ENCODE assay signal across 10 cellular contexts in the genomic region with DNA sequence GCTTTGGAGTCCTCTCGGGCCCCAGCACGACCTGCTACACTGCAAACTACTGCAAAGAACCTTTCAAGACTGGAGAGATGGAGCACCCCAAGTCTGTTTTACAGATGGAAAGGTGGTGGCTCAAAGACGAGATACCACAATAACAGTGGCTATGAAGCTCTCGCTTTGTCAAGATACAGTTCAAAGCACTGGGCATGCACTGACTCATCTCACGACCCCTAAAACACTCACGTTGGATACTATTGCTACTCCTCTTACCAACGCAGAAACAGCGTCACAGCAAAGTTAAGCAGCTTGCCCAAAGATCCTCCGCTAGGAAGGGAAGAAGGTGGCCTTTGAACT. TPM values are rescaled to one million over a fixed set of nuclear protein-coding genes. Genes with fewer than 3 reads are reported as not detected.
DNase-seq lines count a peak whose midpoint lies in the region; ATAC-seq and TF ChIP-seq lines count a peak whose summit lies in the region.
"Had no signal": no experiment of that assay in that cellular context is flagged by ENCODE, and none has a peak within 500 bp of the region (broad histone marks: within the 10 kb centered on the region; RNA-seq: fewer than 3 reads in every experiment).

No MANE protein-coding gene starts in this region.

- no peak for DNase-seq in activated CD4-positive, CD25-positive, alpha-beta regulatory T cell treated with anti-CD3 and anti-CD28 coated beads, Interleukin-2, amount 50 U/mL, for 72 hours
- DNase-seq in Panc1 (ENCODE audit: low read depth, low spot score) (no peak), epithelial cell of proximal tubule (ENCODE audit: low read depth) (no peak), dedifferentiated amniotic fluid mesenchymal stem cell (ENCODE audit: extremely low spot score) (no peak), NCI-H1436 treated with DMSO at 0.1 percent for 48 hours (lab: John Stamatoyannopoulos, UW) (no peak), T1000 (lab: John Stamatoyannopoulos, UW) (no peak)
- DNase-seq in stimulated activated effector memory CD8-positive, alpha-beta T cell treated with anti-CD3 and anti-CD28 coated beads, Interleukin-12 subunit alpha, Interleukin-12 subunit beta, amount 100 ng/mL, for 72 hours (ENCODE audit: low spot score in 2 of 2): peak in 1 of 2 donors; percentile 57
- DNase-seq: HCEC 1CT, MG63 had no signal

- H3K27ac Mint-ChIP-seq in stimulated activated effector memory CD8-positive, alpha-beta T cell treated with anti-CD3 and anti-CD28 coated beads, Interleukin-12 subunit alpha, Interleukin-12 subunit beta, amount 100 ng/mL, for 72 hours: peak overlapping the region; percentile 84

- H3K4me3 Mint-ChIP-seq in stimulated activated effector memory CD8-positive, alpha-beta T cell treated with anti-CD3 and anti-CD28 coated beads, Interleukin-12 subunit alpha, Interleukin-12 subunit beta, amount 100 ng/mL, for 72 hours: peak overlapping the region; percentile 92

- intact Hi-C loops in Panc1 (cut with micrococcal nuclease; ENCODE audit: unreplicated experiment): no loop called here

- H3K36me3 Mint-ChIP-seq in stimulated activated effector memory CD8-positive, alpha-beta T cell treated with anti-CD3 and anti-CD28 coated beads, Interleukin-12 subunit alpha, Interleukin-12 subunit beta, amount 100 ng/mL, for 72 hours: no peaks in the 10 kb centered on the region

- no peaks in the 10 kb centered on the region for H3K36me3 ChIP-seq in Panc1 (ENCODE audit: control insufficient read depth, insufficient read depth, low read length)
- H3K36me3 ChIP-seq: MG63 had no signal

- H3K27ac ChIP-seq in Panc1 (ENCODE audit: low read length): no peak overlapping the region

- peaks cover 6% of the 10 kb centered on the region; the same call in 1 of the 2 replicates for H3K4me1 ChIP-seq in Panc1 (ENCODE audit: control insufficient read depth, insufficient read depth, low read length)

- H3K4me3 ChIP-seq in Panc1 (ENCODE audit: low read depth in 2 of 2, low read length in 2 of 2): peak overlapping the region; percentile 31 to 51
- peak overlapping the region; percentile 29 for H3K4me3 ChIP-seq in epithelial cell of proximal tubule (ENCODE audit: low read depth, low read length)
- H3K4me3 ChIP-seq: MG63 had no signal

- peaks cover 16% of the 10 kb centered on the region for H3K27me3 ChIP-seq in Panc1 (ENCODE audit: control insufficient read depth, insufficient read depth, low read length)

- no peaks in the 10 kb centered on the region for H3K9me3 Mint-ChIP-seq in stimulated activated effector memory CD8-positive, alpha-beta T cell treated with anti-CD3 and anti-CD28 coated beads, Interleukin-12 subunit alpha, Interleukin-12 subunit beta, amount 100 ng/mL, for 72 hours

- BruUV-seq in Panc1 (replicated peaks; lab: Mats Ljungman, UMichigan): no TSS peak

- peak; percentile 33 to 47 for ATAC-seq in activated CD4-positive, CD25-positive, alpha-beta regulatory T cell treated with anti-CD3 and anti-CD28 coated beads, Interleukin-2, amount 50 U/mL, for 24 hours
- ATAC-seq in Panc1: no peak
- peak; percentile 86 for ATAC-seq in stimulated activated effector memory CD8-positive, alpha-beta T cell treated with anti-CD3 and anti-CD28 coated beads, Interleukin-12 subunit alpha, Interleukin-12 subunit beta, amount 100 ng/mL, for 72 hours

- CTCF ChIA-PET in Panc1 (lab: Charles Lee): interaction anchor here (0.6 to 1.5 kb wide), 3 partner anchors 15 to 27 kb away, joined by 3 to 7 read pairs (median 4); partner anchors contain the start of gene TTYH1

- no peaks in the 10 kb centered on the region for H3K9me3 ChIP-seq in Panc1 (ENCODE audit: control insufficient read depth, insufficient read depth, low read depth, low read length)
- H3K9me3 ChIP-seq: MG63 had no signal

- POLR2A ChIA-PET in Panc1 (lab: Charles Lee): no interaction called here

- peaks cover 34% of the 10 kb centered on the region for H3K4me1 Mint-ChIP-seq in stimulated activated effector memory CD8-positive, alpha-beta T cell treated with anti-CD3 and anti-CD28 coated beads, Interleukin-12 subunit alpha, Interleukin-12 subunit beta, amount 100 ng/mL, for 72 hours

- in situ Hi-C loops in Panc1 (cut with HindIII; ENCODE audit: low pct_unique_long_range_greater_than_20kb, low sequenced_read_pairs): no loop called here

- TF ChIP-seq CTCF in Panc1 (IDR thresholded peaks at IDR 0.05) (no peak), epithelial cell of proximal tubule (conservative IDR thresholded peaks at IDR 0.05; ENCODE audit: low read depth, low read length) (no peak)

RNA-seq across cellular contexts. Expression of gene LAIR1, which starts 24.0 kb away (rescaled TPM):
- total RNA-seq in Panc1 (2021; ENCODE audit: unreplicated experiment) (0.05 TPM), epithelial cell of proximal tubule (not detected in 2 replicates)
- polyA plus RNA-seq in Panc1 (2012; ENCODE audit: insufficient read length): not detected

RNA-seq across cellular contexts. Expression of gene TTYH1, which starts 26.5 kb away (rescaled TPM):
- total RNA-seq in Panc1 (2021; ENCODE audit: unreplicated experiment) (0.62 TPM), epithelial cell of proximal tubule (3.6 TPM in 1 of 2 replicates, not detected in the other)
- 1.4 TPM for polyA plus RNA-seq in Panc1 (2012; ENCODE audit: insufficient read length)

RNA-seq across cellular contexts. Expression of gene LILRA4, which starts 49.8 kb away (rescaled TPM):
- not detected for total RNA-seq in Panc1 (2021; ENCODE audit: unreplicated experiment)
- polyA plus RNA-seq in Panc1 (2012; ENCODE audit: insufficient read length): not detected
- total RNA-seq in epithelial cell of proximal tubule: not detected in 2 replicates
